In genomic region chr2:175143678-175144077, GRCh38 we compare ENCODE assay signal across 25 cellular contexts.
"Had no signal": no experiment of that assay in that cellular context is flagged by ENCODE, and none has a peak within 500 bp of the region (broad histone marks: within the 10 kb centered on the region; RNA-seq: fewer than 3 reads in every experiment).

No MANE protein-coding gene starts in this region.

- H3K36me3 Mint-ChIP-seq: natural killer cell treated with Interleukin-12 subunit alpha and Interleukin-12 subunit beta and Interleukin-15 and Interleukin-18, amount 100 ng/mL, for 72 hours had no signal

- H3K9me3 Mint-ChIP-seq: naive thymus-derived CD4-positive, alpha-beta T cell; natural killer cell treated with Interleukin-12 subunit alpha and Interleukin-12 subunit beta and Interleukin-15 and Interleukin-18, amount 100 ng/mL, for 72 hours; stimulated activated naive B cell treated with anti-CD40 and anti-IgM and Interleukin-4, amounts not matched to agents 10 μg/mL and 1 μg/mL and 100 μg/mL, for 72 hours had no signal

- H3K4me1 ChIP-seq: uterus had no signal

- H3K27ac Mint-ChIP-seq: stimulated activated naive B cell treated with anti-CD40 and anti-IgM and Interleukin-4, amounts not matched to agents 10 μg/mL and 1 μg/mL and 100 μg/mL, for 72 hours had no signal

- H3K36me3 ChIP-seq: left ventricle myocardium inferior, ovary, right atrium auricular region, thyroid gland, transverse colon, uterus had no signal

- H3K27me3 Mint-ChIP-seq: naive thymus-derived CD4-positive, alpha-beta T cell; natural killer cell treated with Interleukin-12 subunit alpha and Interleukin-12 subunit beta and Interleukin-15 and Interleukin-18, amount 100 ng/mL, for 72 hours; progenitor cell of endocrine pancreas; stimulated activated naive B cell treated with anti-CD40 and anti-IgM and Interleukin-4, amounts not matched to agents 10 μg/mL and 1 μg/mL and 100 μg/mL, for 72 hours had no signal

- H3K9me3 ChIP-seq: left ventricle myocardium inferior, mucosa of descending colon, ovary, right atrium auricular region, stomach, testis, thyroid gland, transverse colon, uterus had no signal

- H3K27me3 ChIP-seq: ovary, right atrium auricular region, stomach, testis, thyroid gland, transverse colon, uterus had no signal

- H3K27ac ChIP-seq: left ventricle myocardium inferior, ovary, right atrium auricular region, skin epidermis, stomach, testis, thyroid gland, transverse colon, uterus had no signal

- H3K4me3 ChIP-seq: left ventricle myocardium inferior, lung, mucosa of descending colon, ovary, right atrium auricular region, skin epidermis, stomach, testis, thyroid gland, transverse colon, uterus had no signal

- ATAC-seq: left colon; mucosa of descending colon; naive thymus-derived CD4-positive, alpha-beta T cell; natural killer cell treated with Interleukin-12 subunit alpha and Interleukin-12 subunit beta and Interleukin-15 and Interleukin-18, amount 100 ng/mL, for 72 hours; sciatic nerve; stimulated activated naive B cell treated with anti-CD40 and anti-IgM and Interleukin-4, amounts not matched to agents 10 μg/mL and 1 μg/mL and 100 μg/mL, for 72 hours; stimulated activated naive CD8-positive, alpha-beta T cell treated with anti-CD3 and anti-CD28 coated beads, Interleukin-15, Interleukin-2, amounts not matched to agents 100 U/mL and 50 U/mL, for 24 hours had no signal

- DNase-seq: hippocampal formation; kidney; left colon; left ventricle myocardium inferior; midbrain; mucosa of descending colon; naive thymus-derived CD4-positive, alpha-beta T cell; ovary; stimulated activated CD4-positive, alpha-beta T cell treated with anti-CD3 and anti-CD28 coated beads, Interleukin-12 subunit alpha, Interleukin-12 subunit beta, amount 100 ng/mL, for 4 hours; stimulated activated CD4-positive, alpha-beta T cell treated with anti-CD3 and anti-CD28 coated beads, Interleukin-15, amount 100 ng/mL, for 24 hours; stimulated activated CD4-positive, alpha-beta T cell treated with anti-CD3 and anti-CD28 coated beads, Interleukin-2, amount 100 ng/mL, for 24 hours; stimulated activated CD4-positive, alpha-beta T cell treated with anti-CD3 and anti-CD28 coated beads, Interleukin-4, amount 100 ng/mL, for 1 hour; stimulated activated naive B cell treated with anti-CD40 and anti-IgM and Interleukin-4, amounts not matched to agents 10 μg/mL and 1 μg/mL and 100 μg/mL, for 72 hours; stimulated activated naive CD8-positive, alpha-beta T cell treated with anti-CD3 and anti-CD28 coated beads, Interleukin-15, Interleukin-2, amounts not matched to agents 100 U/mL and 50 U/mL, for 24 hours; stomach; testis; thyroid gland; transverse colon; uterus had no signal

- H3K4me3 Mint-ChIP-seq: naive thymus-derived CD4-positive, alpha-beta T cell; natural killer cell treated with Interleukin-12 subunit alpha and Interleukin-12 subunit beta and Interleukin-15 and Interleukin-18, amount 100 ng/mL, for 72 hours; stimulated activated naive B cell treated with anti-CD40 and anti-IgM and Interleukin-4, amounts not matched to agents 10 μg/mL and 1 μg/mL and 100 μg/mL, for 72 hours had no signal
